In the genomic region with DNA sequence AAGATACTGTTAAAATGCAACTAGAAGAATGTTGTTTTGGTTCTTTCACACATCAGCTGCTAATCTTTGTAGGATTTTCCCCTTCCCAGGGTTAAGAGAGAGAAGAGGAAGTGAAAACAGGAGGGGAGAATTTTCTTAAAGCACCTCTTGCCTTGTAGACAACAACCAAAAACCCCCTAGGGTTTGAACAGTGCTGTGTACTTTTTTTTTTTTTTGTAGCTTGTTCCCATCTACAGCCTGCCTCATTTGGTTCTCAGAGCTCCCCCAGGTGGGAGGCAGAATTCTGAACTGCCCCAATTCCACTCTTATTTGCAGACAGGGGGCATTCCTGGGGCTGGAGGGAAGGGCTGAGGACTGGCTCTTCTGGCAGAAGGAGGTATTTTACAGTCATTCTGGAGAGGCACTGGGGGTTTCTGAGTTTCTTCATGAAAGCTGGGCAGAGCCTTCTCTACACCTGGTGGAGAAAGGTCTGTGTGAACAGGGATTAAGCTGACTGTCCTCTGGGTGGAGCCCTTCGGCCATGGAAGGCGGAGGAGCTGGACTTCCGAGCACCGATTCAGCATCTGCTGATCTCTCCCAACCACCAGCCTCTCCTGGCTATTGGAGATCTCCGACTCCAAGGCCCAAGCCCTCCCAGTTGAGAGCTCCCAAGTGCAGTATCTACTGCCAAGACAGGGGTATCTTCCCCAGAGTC, we compare ENCODE assay signal across 8 cellular contexts. TPM values are rescaled to one million over a fixed set of nuclear protein-coding genes. Genes with fewer than 3 reads are reported as not detected.
DNase-seq lines count a peak whose midpoint lies in the region; ATAC-seq and TF ChIP-seq lines count a peak whose summit lies in the region.

No MANE protein-coding gene starts in this region.

- peak; percentile 48 for ATAC-seq in HG03469 (IDR thresholded peaks at IDR 0.05; ENCODE audit: unreplicated experiment)

- peak; percentile 43 for TF ChIP-seq CTCF in GM20000 (IDR thresholded peaks at IDR 0.05; ENCODE audit: extremely low read depth, missing control alignments)
- TF ChIP-seq CTCF in choroid plexus epithelial cell (conservative IDR thresholded peaks at IDR 0.05; ENCODE audit: low read depth, low read length) = peak; percentile 72

- DNase-seq in NCI-H345 (lab: John Stamatoyannopoulos, UW) (peak; percentile 16), NCI-H345 treated with DMSO at 0.1 percent for 48 hours (lab: John Stamatoyannopoulos, UW; ENCODE audit: unreplicated experiment) (no peak), GM20000 (ENCODE audit: low spot score) (peak; percentile 75), RPMI8226 (peak; percentile 75), choroid plexus epithelial cell (ENCODE audit: low read depth) (peak; percentile 73), lung microvascular endothelial cell (ENCODE audit: low read depth in 2 of 2) (peak; percentile 46 to 78), amygdala (lab: John Stamatoyannopoulos, UW) (no peak)

- no peak overlapping the region for H3K4me3 ChIP-seq in choroid plexus epithelial cell (ENCODE audit: low read depth, low read length)

RNA-seq across cellular contexts. Expression of a gene that starts 32.2 kb away (rescaled TPM):
- total RNA-seq in lung microvascular endothelial cell = 52.8 and 63.0 TPM in 2 replicates

RNA-seq across cellular contexts. Expression of a gene that starts 49.5 kb away (rescaled TPM):
- total RNA-seq in lung microvascular endothelial cell = not detected in 2 replicates

RNA-seq across cellular contexts. Expression of a gene that starts 50.2 kb away (rescaled TPM):
- total RNA-seq in lung microvascular endothelial cell = under 0.01 TPM in 1 of 2 replicates, not detected in the other

Comparison
In these comparisons a context has a peak if more than half of its experiments do, and no peak if none do; other contexts are left out.
1. DNase-seq: peak in NCI-H345 (single experiment), GM20000 (single experiment), RPMI8226 (single experiment), choroid plexus epithelial cell (single experiment) and lung microvascular endothelial cell (2 of 2); none in NCI-H345 treated with DMSO at 0.1 percent for 48 hours (single experiment) and amygdala (0 of 56).